Comparison of ENCODE assay signal across 18 cellular contexts in the genomic region with DNA sequence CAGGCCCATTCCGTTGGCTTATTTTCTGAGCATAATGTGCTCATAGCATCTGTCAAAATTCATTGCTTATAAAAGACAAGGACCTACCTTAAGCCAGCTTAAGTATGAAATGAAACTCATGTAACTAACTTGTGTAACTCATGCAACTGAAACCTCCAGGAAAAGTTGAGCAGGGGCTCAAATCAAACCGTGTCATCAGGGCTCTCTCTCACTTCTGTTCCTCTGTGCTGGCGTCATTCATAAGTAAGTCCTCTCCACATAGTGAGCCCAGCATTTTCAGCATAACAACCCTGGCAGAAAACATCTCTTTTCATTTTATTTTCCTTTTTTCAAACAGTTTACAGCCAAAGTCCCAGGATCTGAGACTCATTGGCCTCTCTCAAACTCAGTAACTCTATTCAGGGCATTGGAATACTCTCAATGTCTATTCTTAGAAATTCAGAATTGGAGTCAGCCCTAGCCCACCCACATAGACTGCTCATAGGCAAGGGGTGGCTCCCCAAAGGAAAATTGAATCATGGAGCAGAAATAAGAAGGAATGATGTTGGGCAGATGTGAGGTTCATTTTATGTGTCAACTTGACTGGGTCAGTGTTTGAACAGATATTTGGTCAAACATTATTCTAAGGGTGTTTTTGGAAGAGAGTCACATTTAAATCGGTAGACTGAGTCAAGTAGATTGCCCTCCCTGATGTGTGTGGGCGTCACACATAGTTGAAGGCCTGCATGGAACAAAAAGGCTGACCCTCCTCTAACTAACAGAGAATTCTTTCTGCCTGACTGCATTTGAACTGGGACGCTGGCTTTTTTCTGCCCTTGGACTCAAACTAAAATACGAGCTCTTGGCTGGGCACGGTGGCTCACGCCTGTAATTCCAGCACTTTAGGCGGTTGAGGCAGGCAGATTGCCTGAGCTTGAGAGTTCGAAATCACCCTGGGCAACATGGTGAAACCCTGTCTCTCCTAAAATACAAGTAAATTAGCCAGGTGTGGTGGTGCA.
"Had no signal": no experiment of that assay in that cellular context is flagged by ENCODE, and none has a peak within 500 bp of the region (broad histone marks: within the 10 kb centered on the region; RNA-seq: fewer than 3 reads in every experiment).

No MANE protein-coding gene starts in this region.

- DNase-seq: activated CD4-positive, alpha-beta memory T cell treated with anti-CD3 and anti-CD28 coated beads for 36 hours; activated CD8-positive, alpha-beta memory T cell treated with anti-CD3 and anti-CD28 coated beads, Interleukin-2, amount 10 ng/mL, durations not matched to agents 7 days and 5 days; activated effector memory CD4-positive, alpha-beta T cell treated with Interleukin-2 at 50 U/mL for 16 hours; activated T-cell treated with anti-CD3 and anti-CD28 coated beads, Interleukin-2, amount 50 U/mL, for 24 hours; adrenal gland; colonic mucosa; effector CD4-positive, alpha-beta T cell; foreskin melanocyte; pancreas; stimulated activated CD4-positive, alpha-beta T cell treated with anti-CD3 and anti-CD28 coated beads, Interleukin-2, amount 100 ng/mL, for 48 hours; T-helper 1 cell; T1000; transverse colon had no signal

- H2AFZ ChIP-seq: neural progenitor cell had no signal

- H3K4me1 ChIP-seq: adrenal gland, colonic mucosa, neural progenitor cell had no signal

- H3K36me3 ChIP-seq: adrenal gland, colonic mucosa, neural progenitor cell, pancreas, transverse colon had no signal

- H3K27ac ChIP-seq: adrenal gland, colonic mucosa, neural progenitor cell, pancreas, transverse colon, VCaP had no signal

- H3K9ac ChIP-seq: neural progenitor cell had no signal

- H3K4me3 ChIP-seq: adrenal gland, colonic mucosa, neural progenitor cell, pancreas, transverse colon had no signal

- H3K9me3 ChIP-seq: colonic mucosa, pancreas, transverse colon had no signal

- H3K27me3 ChIP-seq: adrenal gland, colonic mucosa, neural progenitor cell, pancreas, transverse colon had no signal

- FAIRE-seq: endothelial cell of umbilical vein, pancreas had no signal

- ATAC-seq: activated CD8-positive, alpha-beta memory T cell treated with anti-CD3 and anti-CD28 coated beads, Interleukin-2, amount 10 ng/mL, durations not matched to agents 7 days and 5 days; pancreas; SK-N-SH treated with all-trans-retinoic acid at 6 μM for 48 hours; stimulated activated memory B cell treated with anti-CD40 and anti-IgM and Interleukin-4, amounts not matched to agents 10 μg/mL and 1 μg/mL and 100 μg/mL, for 72 hours had no signal

- H3K4me2 ChIP-seq: neural progenitor cell had no signal
